Comparison of ENCODE assay signal across 8 cellular contexts in genomic region chr5:150448960-150449490, GRCh38. TPM values are rescaled to one million over a fixed set of nuclear protein-coding genes. Genes with fewer than 3 reads are reported as not detected.
DNase-seq lines count a peak whose midpoint lies in the region; ATAC-seq and TF ChIP-seq lines count a peak whose summit lies in the region.

No MANE protein-coding gene starts in this region.

- peak overlapping the region; percentile 95 for H3K9ac ChIP-seq in KMS-11
- H3K9ac ChIP-seq in mesenchymal stem cell (ENCODE audit: low read length), result peak overlapping the region; percentile 98

- no peak overlapping the region for H2BK12ac ChIP-seq in mesenchymal stem cell (ENCODE audit: low read length in 2 of 2)

- peaks cover 2% of the 10 kb centered on the region for H3K9me3 Mint-ChIP-seq in CD4-positive, alpha-beta T cell
- no peaks in the 10 kb centered on the region for H3K9me3 Mint-ChIP-seq in central memory CD8-positive, alpha-beta T cell

- H3K79me1 ChIP-seq in mesenchymal stem cell (replicated peaks; ENCODE audit: low read length, poor library complexity, severe bottlenecking), result peaks cover 4% of the 10 kb centered on the region

- H4K8ac ChIP-seq in mesenchymal stem cell (ENCODE audit: low read length), result peak overlapping the region; percentile 97

- H3K4ac ChIP-seq in mesenchymal stem cell (ENCODE audit: low read depth in 1 of 2, low read length in 2 of 2), result peak overlapping the region; percentile 29 to 88

- H2AFZ ChIP-seq in KMS-11 (ENCODE audit: low read depth) (no peak overlapping the region), mesenchymal stem cell (ENCODE audit: low read depth, low read length) (no peak overlapping the region)

- H3K4me1 ChIP-seq in KMS-11 (ENCODE audit: low read depth, poor library complexity, severe bottlenecking) (peaks cover 17% of the 10 kb centered on the region), mesenchymal stem cell (ENCODE audit: control insufficient read depth, insufficient read depth, low read depth, low read length) (peaks cover 7% of the 10 kb centered on the region), aorta (ENCODE audit: control insufficient read depth in 1 of 2, insufficient read depth in 2 of 2, low read length in 2 of 2) (peaks cover 0 to 1% of the 10 kb centered on the region in 2 donors)

- peak; percentile 25 for ATAC-seq in CD4-positive, alpha-beta T cell (ENCODE audit: poor library complexity)
- peak; percentile 11 for ATAC-seq in central memory CD8-positive, alpha-beta T cell (replicated peaks; ENCODE audit: extremely low read depth, poor library complexity, severe bottlenecking)
- ATAC-seq in aorta (ENCODE audit: low FRiP score), result no peak
- no peak for ATAC-seq in GM21723 (IDR thresholded peaks at IDR 0.05; ENCODE audit: unreplicated experiment)

- no peak overlapping the region for H2BK15ac ChIP-seq in mesenchymal stem cell (ENCODE audit: low read depth, poor library complexity, severe bottlenecking)

- peaks cover 39% of the 10 kb centered on the region for H3K4me1 Mint-ChIP-seq in CD4-positive, alpha-beta T cell (ENCODE audit: low read depth)
- peaks cover 30% of the 10 kb centered on the region for H3K4me1 Mint-ChIP-seq in central memory CD8-positive, alpha-beta T cell

- CTCF ChIA-PET in CD4-positive, alpha-beta T cell (lab: Charles Lee), result interaction anchor here (1.1 to 2.1 kb wide), 5 partner anchors 13 to 458 kb away, joined by 5 to 14 read pairs (median 8); partner anchors contain the start of genes IRGM and RBM22

- H3K23ac ChIP-seq in mesenchymal stem cell (ENCODE audit: low read length in 2 of 2), result peak overlapping the region; percentile 14 to 15

- H3K27me3 Mint-ChIP-seq in CD4-positive, alpha-beta T cell, result no peaks in the 10 kb centered on the region
- no peaks in the 10 kb centered on the region for H3K27me3 Mint-ChIP-seq in central memory CD8-positive, alpha-beta T cell

- POLR2A ChIA-PET in CD4-positive, alpha-beta T cell (lab: Charles Lee), result interaction anchor here (0.7 to 3.9 kb wide), 13 partner anchors 8 to 804 kb away, joined by 3 to 72 read pairs (median 5); partner anchors contain the start of genes CD74, DCTN4, GM2A and IRGM

- no peaks in the 10 kb centered on the region for H3K9me3 ChIP-seq in CD4-positive, alpha-beta T cell (ENCODE audit: control insufficient read depth, low read length)
- H3K9me3 ChIP-seq in mesenchymal stem cell (ENCODE audit: control insufficient read depth, low read length) (no peaks in the 10 kb centered on the region), aorta (ENCODE audit: control insufficient read depth, low read length) (no peaks in the 10 kb centered on the region)

- peaks cover 34% of the 10 kb centered on the region for H3K79me2 ChIP-seq in KMS-11 (ENCODE audit: insufficient read depth, low read depth)

- H3K18ac ChIP-seq in mesenchymal stem cell (ENCODE audit: low read depth in 1 of 2, low read length in 2 of 2), result peak overlapping the region; percentile 65 to 98

- H3K27ac ChIP-seq in CD4-positive, alpha-beta T cell (ENCODE audit: low read depth, low read length), result peak overlapping the region; percentile 94
- H3K27ac ChIP-seq in KMS-11, result peak overlapping the region; percentile 73
- H3K27ac ChIP-seq in mesenchymal stem cell (ENCODE audit: low read length, poor library complexity, severe bottlenecking), result peak overlapping the region; percentile 98
- H3K27ac ChIP-seq in aorta (ENCODE audit: low read depth in 1 of 2, low read length in 2 of 2), result peak overlapping the region; percentile 35 to 49

- peak overlapping the region in 1 of 2 experiments; percentile 73 for H3K14ac ChIP-seq in mesenchymal stem cell (ENCODE audit: low read length in 2 of 2)

- WGBS in mesenchymal stem cell, result 0% methylated on average over 24 of the region's 30 CpGs
- WGBS in aorta, 2 donors, result 0% methylated on average over 30 of the region's 30 CpGs

- H3K4me3 ChIP-seq in KMS-11 (IDR thresholded peaks at IDR 0.05; ENCODE audit: insufficient read depth, low read depth, low read length), result no peak overlapping the region
- H3K4me3 ChIP-seq in mesenchymal stem cell (ENCODE audit: insufficient read depth in 1 of 2, low read depth in 1 of 2, low read length in 2 of 2), result peak overlapping the region; percentile 77 to 88
- H3K4me3 ChIP-seq in aorta (ENCODE audit: low read length in 2 of 2), result peak overlapping the region; percentile 49 to 78

- H3K36me3 ChIP-seq in KMS-11 (ENCODE audit: insufficient read depth) (peaks cover 23% of the 10 kb centered on the region; the same call in 1 of the 2 replicates), mesenchymal stem cell (ENCODE audit: control insufficient read depth in 1 of 2, insufficient read depth in 2 of 2, low read depth in 1 of 2, low read length in 2 of 2) (peaks cover 34 to 47% of the 10 kb centered on the region in 2 experiments), aorta (ENCODE audit: control insufficient read depth in 1 of 2, insufficient read depth in 2 of 2, low read length in 1 of 2) (peaks cover 8 to 10% of the 10 kb centered on the region in 2 donors)

- intact Hi-C loops in CD4-positive, alpha-beta T cell (cut with DNase I, micrococcal nuclease), result loop anchor here (1.0 to 5.0 kb wide), 3 partner anchors 37 to 308 kb away; partner anchors contain the start of genes CD74 (in 1 of the 2) and DCTN4 (in 1 of the 2)
- intact Hi-C loops in aorta (cut with DNase I), result no loop called here

- no peak for DNase-seq in CD4-positive, alpha-beta T cell
- no peak for DNase-seq in central memory CD8-positive, alpha-beta T cell (ENCODE audit: low spot score in 2 of 2)
- peak; percentile 51 for DNase-seq in mesenchymal stem cell
- DNase-seq in aorta, result no peak
- no peak for DNase-seq in NCI-H82 treated with DMSO at 0.1 percent for 48 hours (lab: John Stamatoyannopoulos, UW; ENCODE audit: unreplicated experiment)
- DNase-seq in UCSD-AML1 (lab: John Stamatoyannopoulos, UW; ENCODE audit: unreplicated experiment), result no peak

- peaks cover 59% of the 10 kb centered on the region for H3K36me3 Mint-ChIP-seq in CD4-positive, alpha-beta T cell (ENCODE audit: low read depth)
- H3K36me3 Mint-ChIP-seq in central memory CD8-positive, alpha-beta T cell (ENCODE audit: insufficient read depth), result peaks cover 55% of the 10 kb centered on the region

- no peaks in the 10 kb centered on the region for H3K27me3 ChIP-seq in CD4-positive, alpha-beta T cell (ENCODE audit: control insufficient read depth, insufficient read depth, low read length)
- no peaks in the 10 kb centered on the region for H3K27me3 ChIP-seq in KMS-11 (ENCODE audit: insufficient read depth, low read depth)
- H3K27me3 ChIP-seq in mesenchymal stem cell (ENCODE audit: control insufficient read depth in 1 of 2, insufficient read depth in 1 of 2, low read length in 2 of 2), result no peaks in the 10 kb centered on the region
- H3K27me3 ChIP-seq in aorta (ENCODE audit: control insufficient read depth in 1 of 2, insufficient read depth in 2 of 2, low read length in 1 of 2), result no peaks in the 10 kb centered on the region

- H3K4me2 ChIP-seq in KMS-11, result peak overlapping the region; percentile 97
- peak overlapping the region; percentile 82 for H3K4me2 ChIP-seq in mesenchymal stem cell (ENCODE audit: low read length, poor library complexity, severe bottlenecking)

- no peak for TF ChIP-seq CTCF in CD4-positive, alpha-beta T cell (IDR thresholded peaks at IDR 0.05)
- TF ChIP-seq CTCF in KMS-11 (conservative IDR thresholded peaks at IDR 0.05; ENCODE audit: low read depth, low read length), result no peak

- H2AK5ac ChIP-seq in mesenchymal stem cell (ENCODE audit: low read length, severe bottlenecking), result peak overlapping the region; percentile 84

- peak overlapping the region; percentile 98 for H3K27ac Mint-ChIP-seq in CD4-positive, alpha-beta T cell
- H3K27ac Mint-ChIP-seq in central memory CD8-positive, alpha-beta T cell (ENCODE audit: low read depth), result peak overlapping the region; percentile 99

- peak overlapping the region; percentile 11 for H2BK120ac ChIP-seq in mesenchymal stem cell (ENCODE audit: low read depth, low read length)

- H4K91ac ChIP-seq in mesenchymal stem cell (ENCODE audit: low read length), result peak overlapping the region; percentile 47

- peak overlapping the region; percentile 90 for H2BK5ac ChIP-seq in mesenchymal stem cell (ENCODE audit: low read depth, low read length, poor library complexity, severe bottlenecking)

- no peaks in the 10 kb centered on the region for H4K20me1 ChIP-seq in KMS-11 (ENCODE audit: insufficient read depth)

- peak overlapping the region; percentile 96 for H3K4me3 Mint-ChIP-seq in CD4-positive, alpha-beta T cell
- peak overlapping the region; percentile 90 for H3K4me3 Mint-ChIP-seq in central memory CD8-positive, alpha-beta T cell

RNA-seq across cellular contexts. Expression of gene RPS14, which starts 0.5 kb away (rescaled TPM):
- total RNA-seq in CD4-positive, alpha-beta T cell, result 1,000 to 10,000 TPM; 5,224 to 5,317 TPM
- polyA plus RNA-seq in mesenchymal stem cell (2013, experiment 1 of 2), result 3,588 TPM
- 3,623 TPM for polyA plus RNA-seq in mesenchymal stem cell (2013, experiment 2 of 2)
- total RNA-seq in aorta, result 1,000 to 10,000 TPM; 1,419 to 1,480 TPM
- 1,000 to 10,000 TPM; 3,586 to 6,043 TPM for polyA plus RNA-seq in aorta

RNA-seq across cellular contexts. Expression of gene CD74, which starts 36.3 kb away (rescaled TPM):
- total RNA-seq in CD4-positive, alpha-beta T cell, result 100 to 1,000 TPM; 299 to 303 TPM
- 0.43 TPM for polyA plus RNA-seq in mesenchymal stem cell (2013, experiment 1 of 2)
- 0.36 TPM for polyA plus RNA-seq in mesenchymal stem cell (2013, experiment 2 of 2)
- total RNA-seq in aorta, result 1,000 to 10,000 TPM in 1 of 2 donors, 100 to 1,000 TPM in 1; 677 to 1,639 TPM
- polyA plus RNA-seq in aorta, result 100 to 1,000 TPM; 114 to 361 TPM

RNA-seq across cellular contexts. Expression of gene NDST1, which starts 58.9 kb away (rescaled TPM):
- total RNA-seq in CD4-positive, alpha-beta T cell, result 1 to 10 TPM; 1.1 to 1.6 TPM
- polyA plus RNA-seq in mesenchymal stem cell (2013, experiment 1 of 2), result 64.3 TPM
- polyA plus RNA-seq in mesenchymal stem cell (2013, experiment 2 of 2), result 64.6 TPM
- total RNA-seq in aorta, result 100 to 1,000 TPM in 1 of 2 donors, 10 to 100 TPM in 1; 74.0 to 116 TPM
- 10 to 100 TPM; 10.4 to 12.1 TPM for polyA plus RNA-seq in aorta

Comparison
In these comparisons a context has a peak if more than half of its experiments do, and no peak if none do; other contexts are left out.
1. ATAC-seq: peak in CD4-positive, alpha-beta T cell (single experiment) and central memory CD8-positive, alpha-beta T cell (single experiment); none in aorta (single experiment) and GM21723 (single experiment).
2. H3K27ac ChIP-seq: peak in every context shown above with its lines; median percentile 98 in mesenchymal stem cell; 94 in CD4-positive, alpha-beta T cell; 73 in KMS-11; 42 in aorta.
3. RNA of gene NDST1, which starts 58.9 kb away (total RNA-seq): 74.0 to 116 TPM in aorta; 1.1 to 1.6 TPM in CD4-positive, alpha-beta T cell; every median in the first group is over 10 times any median in the second.
4. intact Hi-C loops: an anchor here in CD4-positive, alpha-beta T cell (1.0 to 5.0 kb wide); none called in aorta.